ENCODE assay signal across 8 cellular contexts in the genomic region with DNA sequence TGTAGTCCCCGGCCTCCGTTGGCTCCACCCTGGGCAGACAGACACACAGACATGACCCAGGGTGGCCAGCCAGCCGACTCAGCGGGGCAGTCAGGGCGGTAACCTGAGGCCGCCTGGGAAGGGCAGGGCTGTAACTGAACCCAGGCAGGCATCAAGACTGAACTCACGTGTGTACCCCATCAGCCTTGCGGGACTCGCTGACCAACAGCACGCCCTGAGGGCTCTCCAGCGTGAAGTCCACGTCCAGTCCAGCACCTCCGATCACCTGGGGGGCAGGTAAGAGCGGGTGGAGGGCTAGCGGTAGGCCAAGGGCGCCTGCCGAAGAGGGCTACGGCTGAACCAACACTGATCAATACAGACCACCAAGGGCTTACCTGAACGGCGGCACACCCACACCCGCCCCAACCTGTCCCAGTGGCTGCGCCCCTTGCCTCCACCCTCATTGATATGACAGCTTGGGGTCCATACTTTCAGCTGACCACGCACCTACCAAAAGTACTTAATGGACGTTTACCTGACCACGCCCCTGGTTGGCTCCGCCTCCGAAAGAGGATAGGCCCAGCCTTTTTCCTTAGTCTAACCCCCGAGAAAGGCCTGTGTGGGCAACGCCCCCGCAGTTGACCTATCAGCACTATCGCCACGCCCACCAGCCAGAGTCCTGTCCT. TPM values are rescaled to one million over a fixed set of nuclear protein-coding genes. Genes with fewer than 3 reads are reported as not detected.
A peak's percentile ranks its signal among the peaks of the same experiment; 100 is the strongest.
DNase-seq lines count a peak whose midpoint lies in the region; ATAC-seq, FAIRE-seq and TF ChIP-seq lines count a peak whose summit lies in the region.

No MANE protein-coding gene starts in this region.

- H3K18ac ChIP-seq in mesendoderm (ENCODE audit: low read length): no peak overlapping the region

- TF ChIP-seq CTCF in KMS-11 (conservative IDR thresholded peaks at IDR 0.05; ENCODE audit: low read depth, low read length) (no peak), choroid plexus epithelial cell (conservative IDR thresholded peaks at IDR 0.05; ENCODE audit: low read depth, low read length) (no peak)

- no peak overlapping the region for H3K9ac ChIP-seq in KMS-11
- peak overlapping the region; percentile 31 for H3K9ac ChIP-seq in mesendoderm (ENCODE audit: low read length)

- H3K36me3 ChIP-seq in KMS-11 (ENCODE audit: insufficient read depth): no peaks in the 10 kb centered on the region
- H3K36me3 ChIP-seq in mesendoderm (ENCODE audit: control insufficient read depth, insufficient read depth, low read length): peaks cover 2% of the 10 kb centered on the region

- no peaks in the 10 kb centered on the region for H4K20me1 ChIP-seq in KMS-11 (ENCODE audit: insufficient read depth)

- no peak overlapping the region for H3K4ac ChIP-seq in mesendoderm (ENCODE audit: low read depth, low read length)

- no peak overlapping the region for H2BK120ac ChIP-seq in mesendoderm (ENCODE audit: low read depth, low read length)

- H3K56ac ChIP-seq in mesendoderm (ENCODE audit: low read length): no peak overlapping the region

- H3K79me2 ChIP-seq in KMS-11 (ENCODE audit: insufficient read depth, low read depth): no peaks in the 10 kb centered on the region
- no peaks in the 10 kb centered on the region for H3K79me2 ChIP-seq in mesendoderm (ENCODE audit: control insufficient read depth, insufficient read depth, low read length)

- H2BK5ac ChIP-seq in mesendoderm (ENCODE audit: low read length): no peak overlapping the region

- H3K4me3 ChIP-seq in KMS-11 (IDR thresholded peaks at IDR 0.05; ENCODE audit: insufficient read depth, low read depth, low read length) (peak overlapping the region; percentile 53), choroid plexus epithelial cell (ENCODE audit: low read depth, low read length) (peak overlapping the region; percentile 58), mesendoderm (ENCODE audit: low read length) (no peak overlapping the region)

- H4K5ac ChIP-seq in mesendoderm (ENCODE audit: low read length): no peak overlapping the region

- DNase-seq in COLO829 (ENCODE audit: low spot score) (peak; percentile 100), choroid plexus epithelial cell (ENCODE audit: low read depth) (no peak), mesendoderm (no peak), NOMO-1 treated with DMSO at 0.1 percent for 48 hours (lab: John Stamatoyannopoulos, UW; ENCODE audit: unreplicated experiment) (no peak), dedifferentiated amniotic fluid mesenchymal stem cell (ENCODE audit: extremely low spot score) (no peak), RCC 7860 (ENCODE audit: low spot score) (no peak)

- H3K27ac ChIP-seq in KMS-11 (no peak overlapping the region), mesendoderm (ENCODE audit: low read depth, low read length) (no peak overlapping the region)

- H3K23ac ChIP-seq in mesendoderm (ENCODE audit: low read length): no peak overlapping the region

- no peak for FAIRE-seq in RCC 7860 (lab: Jason Lieb, UNC)

- H3K27me3 ChIP-seq in KMS-11 (ENCODE audit: insufficient read depth, low read depth) (peaks cover 4% of the 10 kb centered on the region; the same call in 1 of the 2 replicates), mesendoderm (ENCODE audit: insufficient read depth, low read length, poor library complexity) (no peaks in the 10 kb centered on the region)

- ATAC-seq in HG03159 (IDR thresholded peaks at IDR 0.05; ENCODE audit: unreplicated experiment): no peak

- WGBS in mesendoderm (ENCODE audit: extremely low coverage, insufficient coverage, low lambda C conversion rate): no CpG with 5 or more reads among the region's 32 CpGs

- H2BK15ac ChIP-seq in mesendoderm (replicated peaks; ENCODE audit: low read depth): no peak overlapping the region

- H3K4me1 ChIP-seq in KMS-11 (ENCODE audit: low read depth, poor library complexity, severe bottlenecking): peaks cover 7% of the 10 kb centered on the region
- H3K4me1 ChIP-seq in mesendoderm (ENCODE audit: control insufficient read depth, low read depth, low read length): no peaks in the 10 kb centered on the region

- H3K4me2 ChIP-seq in KMS-11: peak overlapping the region; percentile 15; the same call in 1 of the 2 replicates
- H3K4me2 ChIP-seq in mesendoderm (ENCODE audit: low read length): peak overlapping the region; percentile 76

- H3K79me1 ChIP-seq in mesendoderm (ENCODE audit: low read length): peaks cover 3% of the 10 kb centered on the region

- no peak overlapping the region for H2AK5ac ChIP-seq in mesendoderm (ENCODE audit: low read length)

- H4K8ac ChIP-seq in mesendoderm (ENCODE audit: low read depth, low read length): no peak overlapping the region

- no peak overlapping the region for H2AFZ ChIP-seq in KMS-11 (ENCODE audit: low read depth)

RNA-seq across cellular contexts. Expression of gene TMED1, which starts 0.8 kb away (rescaled TPM):
- polyA plus RNA-seq in mesendoderm (2013, experiment 1 of 2): 20.4 TPM
- polyA plus RNA-seq in mesendoderm (2013, experiment 2 of 2): 20.1 TPM

RNA-seq across cellular contexts. Expression of gene C19orf38, which starts 13.0 kb away (rescaled TPM):
- polyA plus RNA-seq in mesendoderm (2013, experiment 1 of 2): not detected
- polyA plus RNA-seq in mesendoderm (2013, experiment 2 of 2): 0.03 TPM

RNA-seq across cellular contexts. Expression of gene CARM1, which starts 36.1 kb away (rescaled TPM):
- 107 TPM for polyA plus RNA-seq in mesendoderm (2013, experiment 1 of 2)
- 114 TPM for polyA plus RNA-seq in mesendoderm (2013, experiment 2 of 2)
